In the genomic region with DNA sequence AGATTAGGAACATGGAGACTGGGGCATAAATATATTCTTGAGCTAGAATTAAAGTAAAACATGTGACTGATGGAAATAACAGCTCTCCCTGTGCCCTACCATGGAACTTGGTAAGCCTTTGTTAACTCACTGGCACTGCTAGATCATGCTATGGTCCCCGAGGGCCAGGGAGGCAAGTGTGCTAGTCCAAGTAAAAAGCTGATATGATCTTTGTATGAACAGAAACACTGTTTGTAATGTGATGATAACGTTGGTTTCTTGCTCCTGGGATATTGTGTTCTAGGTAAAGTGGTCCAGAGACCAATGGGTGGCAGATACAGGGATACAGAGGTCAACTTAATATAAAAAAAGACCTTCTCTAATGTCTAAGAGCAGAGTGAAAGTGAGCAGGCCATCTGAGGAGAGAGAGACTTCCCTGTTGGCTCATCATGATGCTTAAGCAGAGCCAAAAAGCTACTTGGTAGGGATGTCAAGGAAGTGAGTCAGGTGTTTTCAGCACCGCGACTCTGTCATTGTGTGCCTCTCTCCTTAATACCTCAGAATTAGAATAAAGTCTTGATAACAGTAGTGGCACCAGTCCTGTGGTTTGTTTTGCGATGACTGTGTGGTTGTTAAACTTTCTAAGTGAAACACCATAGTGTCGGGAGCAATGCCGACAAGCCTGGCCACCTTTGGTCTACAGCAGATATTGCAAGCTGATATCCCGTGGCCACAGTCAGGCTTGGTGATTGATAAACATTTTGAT, we compare ENCODE assay signal across 8 cellular contexts.
DNase-seq lines count a peak whose midpoint lies in the region; ATAC-seq and TF ChIP-seq lines count a peak whose summit lies in the region.

No MANE protein-coding gene starts in this region.

- no peak overlapping the region for H3K4me3 ChIP-seq in fibroblast of mammary gland (ENCODE audit: control insufficient read depth, low read depth, low read length)

- no peak for TF ChIP-seq CTCF in fibroblast of mammary gland (conservative IDR thresholded peaks at IDR 0.05; ENCODE audit: control insufficient read depth, insufficient read depth, low read depth, low read length)

- ATAC-seq in HG03139 (IDR thresholded peaks at IDR 0.05; ENCODE audit: unreplicated experiment), result peak; percentile 47

- DNase-seq in activated T-cell treated with anti-CD3 and anti-CD28 coated beads for 24 hours (ENCODE audit: low read depth), result peak; percentile 54
- DNase-seq in activated T-cell treated with anti-CD3 and anti-CD28 coated beads, Interleukin-2, amount 50 U/mL, for 1 hour, result no peak
- peak; percentile 81 for DNase-seq in activated CD4-positive, alpha-beta T cell treated with anti-CD3 and anti-CD28 coated beads for 48 hours
- peak; percentile 69 for DNase-seq in fibroblast of mammary gland (ENCODE audit: low read depth)
- peak; percentile 59 for DNase-seq in stimulated activated naive CD4-positive, alpha-beta T cell treated with Interleukin-2 at 50 U/mL for 16 hours (lab: John Stamatoyannopoulos, UW)
- DNase-seq in NCI-H2227 (lab: John Stamatoyannopoulos, UW; ENCODE audit: unreplicated experiment), result no peak
- DNase-seq in NCI-H345 (lab: John Stamatoyannopoulos, UW), result no peak

Comparison
In these comparisons a context has a peak if more than half of its experiments do, and no peak if none do; other contexts are left out.
1. DNase-seq: peak in activated T-cell treated with anti-CD3 and anti-CD28 coated beads for 24 hours (single experiment), activated CD4-positive, alpha-beta T cell treated with anti-CD3 and anti-CD28 coated beads for 48 hours (single experiment), fibroblast of mammary gland (single experiment) and stimulated activated naive CD4-positive, alpha-beta T cell treated with Interleukin-2 at 50 U/mL for 16 hours (single experiment); none in activated T-cell treated with anti-CD3 and anti-CD28 coated beads, Interleukin-2, amount 50 U/mL, for 1 hour (single experiment), NCI-H2227 (single experiment) and NCI-H345 (single experiment).